ENCODE assay signal across 31 cellular contexts in genomic region chr13:84940167-84940566, GRCh38.
DNase-seq lines count a peak whose midpoint lies in the region; FAIRE-seq and TF ChIP-seq lines count a peak whose summit lies in the region.
"Had no signal": no experiment of that assay in that cellular context is flagged by ENCODE, and none has a peak within 500 bp of the region (broad histone marks: within the 10 kb centered on the region; RNA-seq: fewer than 3 reads in every experiment).

No MANE protein-coding gene starts in this region.

- TF ChIP-seq CTCF in kidney (IDR thresholded peaks at IDR 0.05; ENCODE audit: borderline replicate concordance, extremely low read depth, insufficient read depth), result no peak

- FAIRE-seq in kidney (lab: Jason Lieb, UNC), result no peak
- FAIRE-seq: A204.1, A549, D721Med had no signal

- no peak overlapping the region for H3K4me3 ChIP-seq in kidney (ENCODE audit: low read length in 2 of 2)
- H3K4me3 ChIP-seq: A549; BLaER1; BLaER1 treated with 17β-estradiol and CSF1 and Interleukin-3, amounts not matched to agents 10 nM and 100 nM had no signal

- peak; percentile 25 for DNase-seq in kidney
- DNase-seq in posterior vena cava (ENCODE audit: low spot score), result peak; percentile 69
- no peak for DNase-seq in LoVo (ENCODE audit: low spot score)
- DNase-seq in activated naive CD4-positive, alpha-beta T cell (lab: John Stamatoyannopoulos, UW), result no peak
- DNase-seq: 8988T; ACHN; AML-193; BE2C; C1 segment of cervical spinal cord; Caco-2; Calu3; CD4-positive, alpha-beta memory T cell; CD4-positive, alpha-beta T cell; CD4-positive, CD25-positive, alpha-beta regulatory T cell; CD8-positive, alpha-beta memory T cell; CD8-positive, alpha-beta T cell; COR-L47; DMS 273 treated with DMSO at 0.1 percent for 48 hours; DMS153; DMS53; DMS79; DMS79 treated with DMSO at 0.1 percent for 48 hours; DND-41; EL had no signal

- H3K9me3 ChIP-seq in kidney (ENCODE audit: control insufficient read depth in 1 of 2, low read length in 2 of 2), result no peaks in the 10 kb centered on the region
- H3K9me3 ChIP-seq: A549, BE2C, Caco-2 had no signal

- no peaks in the 10 kb centered on the region for H3K4me1 ChIP-seq in kidney (ENCODE audit: control insufficient read depth in 1 of 2, insufficient read depth in 1 of 2, low read depth in 1 of 2, low read length in 2 of 2)
- H3K4me1 ChIP-seq: BE2C, BLaER1, Caco-2 had no signal

- no peak overlapping the region for H3K9ac ChIP-seq in kidney (ENCODE audit: low read length in 2 of 2)
- H3K9ac ChIP-seq: BLaER1; BLaER1 treated with 17β-estradiol and CSF1 and Interleukin-3, amounts not matched to agents 10 nM and 100 nM had no signal

- H3K27ac ChIP-seq in kidney (ENCODE audit: low read depth in 2 of 2, low read length in 2 of 2), result no peak overlapping the region
- H3K27ac ChIP-seq: 22Rv1; A549; BLaER1; BLaER1 treated with 17β-estradiol and CSF1 and Interleukin-3, amounts not matched to agents 10 nM and 100 nM; C4-2B had no signal

- no peaks in the 10 kb centered on the region for H3K36me3 ChIP-seq in kidney (ENCODE audit: control insufficient read depth in 1 of 2, insufficient read depth in 2 of 2, low read length in 2 of 2)
- H3K36me3 ChIP-seq: BE2C; BLaER1; BLaER1 treated with 17β-estradiol and CSF1 and Interleukin-3, amounts not matched to agents 10 nM and 100 nM had no signal

- intact Hi-C loops in kidney (cut with DNase I) (no loop called here), posterior vena cava (cut with DNase I) (no loop called here)

Comparison
In these comparisons a context has a peak if more than half of its experiments do, and no peak if none do; other contexts are left out.
1. DNase-seq: peak in kidney (single experiment) and posterior vena cava (single experiment); none in LoVo (single experiment) and activated naive CD4-positive, alpha-beta T cell (0 of 4).